Comparison of ENCODE assay signal across 9 cellular contexts in the genomic region with DNA sequence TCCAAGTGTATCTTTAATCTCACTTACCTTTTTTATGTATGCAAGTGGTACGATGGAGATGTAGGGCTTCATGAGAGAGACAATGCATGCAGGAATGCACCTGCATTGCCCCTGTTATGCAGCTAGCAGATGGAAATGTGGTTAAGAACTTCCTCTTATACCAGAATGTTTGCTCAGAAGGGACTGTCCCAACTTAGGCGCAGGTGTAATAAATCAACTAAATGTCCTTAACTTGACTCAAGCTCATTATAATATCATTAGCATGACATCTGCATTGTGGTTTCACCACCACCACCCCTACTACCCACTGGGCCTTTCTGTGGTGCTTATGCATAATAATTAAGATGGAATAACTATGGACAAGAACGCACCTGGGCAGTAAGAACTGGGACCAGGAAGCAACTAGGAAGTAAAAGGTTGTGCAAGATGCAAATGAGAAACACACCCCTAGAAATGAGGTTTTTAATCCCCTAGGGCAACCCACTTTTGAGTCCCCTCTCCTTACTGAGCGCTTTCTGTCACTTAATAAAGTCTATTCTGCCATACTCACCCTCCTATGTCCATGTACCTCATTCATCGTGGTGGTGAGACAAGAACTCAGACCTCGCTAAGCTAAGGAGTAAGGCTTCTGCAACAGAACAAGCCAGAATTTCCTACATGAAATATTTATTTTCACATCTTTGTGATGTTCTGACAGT.
DNase-seq lines count a peak whose midpoint lies in the region; ATAC-seq, FAIRE-seq and TF ChIP-seq lines count a peak whose summit lies in the region.
"Had no signal": no experiment of that assay in that cellular context is flagged by ENCODE, and none has a peak within 500 bp of the region (broad histone marks: within the 10 kb centered on the region; RNA-seq: fewer than 3 reads in every experiment).

No MANE protein-coding gene starts in this region.

- H3K4me1 ChIP-seq in OCI-LY3 (ENCODE audit: low read length) (peaks cover 30% of the 10 kb centered on the region), neuronal stem cell (ENCODE audit: control insufficient read depth in 2 of 2, insufficient read depth in 1 of 2, low read depth in 1 of 2, low read length in 2 of 2) (no peaks in the 10 kb centered on the region)
- H3K4me1 ChIP-seq in effector memory CD4-positive, alpha-beta T cell (ENCODE audit: control insufficient read depth, insufficient read depth, low read length, poor library complexity, severe bottlenecking) = peaks cover 11% of the 10 kb centered on the region

- no peaks in the 10 kb centered on the region for H3K79me2 ChIP-seq in OCI-LY3 (ENCODE audit: low read length)

- no peaks in the 10 kb centered on the region for H3K9me3 ChIP-seq in OCI-LY3 (ENCODE audit: insufficient read depth, low read length)
- no peaks in the 10 kb centered on the region for H3K9me3 ChIP-seq in effector memory CD4-positive, alpha-beta T cell (ENCODE audit: control insufficient read depth, low read length)
- H3K9me3 ChIP-seq in neuronal stem cell (replicated peaks in 1 of 2; ENCODE audit: control insufficient read depth in 2 of 2, insufficient read depth in 1 of 2, low read depth in 1 of 2, low read length in 2 of 2) = no peaks in the 10 kb centered on the region

- H3K79me1 ChIP-seq in neuronal stem cell (ENCODE audit: low read depth, low read length) = no peaks in the 10 kb centered on the region

- H3K36me3 ChIP-seq in OCI-LY3 (replicated peaks; ENCODE audit: low read depth, low read length) (no peaks in the 10 kb centered on the region), neuronal stem cell (replicated peaks in 1 of 2; ENCODE audit: control insufficient read depth in 2 of 2, insufficient read depth in 2 of 2, low read length in 2 of 2) (no peaks in the 10 kb centered on the region)
- H3K36me3 ChIP-seq in effector memory CD4-positive, alpha-beta T cell (ENCODE audit: control insufficient read depth, insufficient read depth, low read length) = no peaks in the 10 kb centered on the region

- H2BK15ac ChIP-seq in neuronal stem cell (ENCODE audit: low read length) = no peak overlapping the region

- H4K20me1 ChIP-seq in OCI-LY3 (ENCODE audit: insufficient read depth, low read length) = no peaks in the 10 kb centered on the region

- H3K14ac ChIP-seq in neuronal stem cell (ENCODE audit: low read length) = no peak overlapping the region

- H3K23ac ChIP-seq in neuronal stem cell (ENCODE audit: low read depth, low read length, poor library complexity) = no peak overlapping the region

- no peak for TF ChIP-seq CTCF in OCI-LY3 (IDR thresholded peaks at IDR 0.05; ENCODE audit: low read depth, low read length)

- H2BK5ac ChIP-seq in neuronal stem cell (ENCODE audit: low read length) = no peak overlapping the region

- DNase-seq in GM18507 (ENCODE audit: extremely low spot score, insufficient read length, low read depth) = peak; percentile 8
- DNase-seq in effector memory CD4-positive, alpha-beta T cell = peak; percentile 38 to 48 (median 45)
- no peak for DNase-seq in OCI-M1 (lab: John Stamatoyannopoulos, UW)
- no peak for DNase-seq in NCI-H446 (lab: John Stamatoyannopoulos, UW)
- no peak for DNase-seq in neuronal stem cell (ENCODE audit: low spot score)
- DNase-seq in GM03348 (ENCODE audit: low spot score) = no peak

- no peak overlapping the region for H4K91ac ChIP-seq in neuronal stem cell (ENCODE audit: low read depth, low read length, poor library complexity)

- H2AK5ac ChIP-seq in neuronal stem cell (ENCODE audit: low read depth, low read length) = no peak overlapping the region

- no peak overlapping the region for H2BK12ac ChIP-seq in neuronal stem cell (ENCODE audit: low read length)

- peak; percentile 99 for ATAC-seq in HG02763 (IDR thresholded peaks at IDR 0.05; ENCODE audit: unreplicated experiment)

- peak overlapping the region; percentile 45 for H3K4me3 ChIP-seq in OCI-LY3 (ENCODE audit: low read length)
- no peak overlapping the region for H3K4me3 ChIP-seq in effector memory CD4-positive, alpha-beta T cell (ENCODE audit: insufficient read depth, low read depth, low read length, poor library complexity, severe bottlenecking)
- H3K4me3 ChIP-seq in neuronal stem cell (ENCODE audit: low read length in 2 of 2) = no peak overlapping the region

- H3K27me3 ChIP-seq in OCI-LY3 (ENCODE audit: low read depth, low read length) = peaks cover 14% of the 10 kb centered on the region
- H3K27me3 ChIP-seq in effector memory CD4-positive, alpha-beta T cell (replicated peaks; ENCODE audit: control insufficient read depth, insufficient read depth, low read length, poor library complexity, severe bottlenecking) = no peaks in the 10 kb centered on the region
- no peaks in the 10 kb centered on the region for H3K27me3 ChIP-seq in neuronal stem cell (ENCODE audit: control insufficient read depth in 3 of 3, insufficient read depth in 3 of 3, low read depth in 1 of 3, low read length in 3 of 3)

- WGBS in neuronal stem cell (ENCODE audit: extremely low coverage in 2 of 2, insufficient read length in 2 of 2, insufficient replicate concordance in 1 of 2), 2 donors = no CpG with 5 or more reads among the region's 6 CpGs

- peak; percentile 84 for FAIRE-seq in GM18507 (lab: Jason Lieb, UNC)
- FAIRE-seq: bronchial epithelial cell had no signal

- H2BK120ac ChIP-seq in neuronal stem cell (ENCODE audit: low read depth, low read length) = no peak overlapping the region

- H3K4me2 ChIP-seq in OCI-LY3 (ENCODE audit: low read length) (peak overlapping the region; percentile 65), neuronal stem cell (ENCODE audit: insufficient read depth, low read length, poor library complexity, severe bottlenecking) (no peak overlapping the region)

- H3K4ac ChIP-seq in neuronal stem cell (ENCODE audit: low read length) = no peak overlapping the region

- H3K9ac ChIP-seq in OCI-LY3 (ENCODE audit: low read length) = no peak overlapping the region
- no peak overlapping the region for H3K9ac ChIP-seq in neuronal stem cell (ENCODE audit: low read depth, low read length, poor library complexity)

- H3K27ac ChIP-seq in OCI-LY3 (ENCODE audit: low read length) = peak overlapping the region; percentile 80
- H3K27ac ChIP-seq in effector memory CD4-positive, alpha-beta T cell (ENCODE audit: insufficient read depth, low read length, poor library complexity, severe bottlenecking) = no peak overlapping the region
- no peak overlapping the region for H3K27ac ChIP-seq in neuronal stem cell (replicated peaks; ENCODE audit: low read length)

- H2AFZ ChIP-seq in OCI-LY3 (ENCODE audit: low read depth, low read length) (no peak overlapping the region), neuronal stem cell (ENCODE audit: low read length) (no peak overlapping the region)

- H3K18ac ChIP-seq in neuronal stem cell (ENCODE audit: low read length) = no peak overlapping the region

- H4K8ac ChIP-seq in neuronal stem cell (ENCODE audit: low read depth, low read length) = no peak overlapping the region

Comparison
In these comparisons a context has a peak if more than half of its experiments do, and no peak if none do; other contexts are left out.
1. DNase-seq: peak in GM18507 (single experiment) and effector memory CD4-positive, alpha-beta T cell (3 of 3); none in OCI-M1 (single experiment), NCI-H446 (0 of 2), neuronal stem cell (single experiment) and GM03348 (single experiment).